In genomic region chr18:28174181-28174906, GRCh38 we compare ENCODE assay signal across 11 cellular contexts. TPM values are rescaled to one million over a fixed set of nuclear protein-coding genes. Genes with fewer than 3 reads are reported as not detected.
DNase-seq lines count a peak whose midpoint lies in the region; ATAC-seq, FAIRE-seq and TF ChIP-seq lines count a peak whose summit lies in the region.
"Had no signal": no experiment of that assay in that cellular context is flagged by ENCODE, and none has a peak within 500 bp of the region (broad histone marks: within the 10 kb centered on the region; RNA-seq: fewer than 3 reads in every experiment).

No MANE protein-coding gene starts in this region.

- H3K4me3 Mint-ChIP-seq in HFFc6, result peak overlapping the region; percentile 96
- H3K4me3 Mint-ChIP-seq in brain, result peak overlapping the region; percentile 94 to 98 (median 98)

- WGBS in HepG2 (ENCODE audit: low lambda C conversion rate), result 22% methylated on average over 8 of the region's 8 CpGs

- peak overlapping the region; percentile 83 for H3K4me2 ChIP-seq in HepG2 (ENCODE audit: low read depth, low read length)

- TF ChIP-seq CTCF in HFFc6 (IDR thresholded peaks at IDR 0.05) (no peak), brain (conservative IDR thresholded peaks at IDR 0.05) (no peak), HepG2 (CRISPR knock-in tag; IDR thresholded peaks at IDR 0.05) (no peak)

- H3K27me3 ChIP-seq in ACC112 (ENCODE audit: insufficient read depth, low read length) (no peaks in the 10 kb centered on the region), HepG2 (ENCODE audit: control insufficient read depth in 1 of 2, insufficient read depth in 2 of 2, low read length in 2 of 2) (no peaks in the 10 kb centered on the region; a peak in 1 of 5 replicates)

- intact Hi-C loops in HepG2 (cut with micrococcal nuclease; ENCODE audit: unreplicated experiment), result loop anchor here (1.0 to 2.0 kb wide), 2 partner anchors 46 to 161 kb away; no protein-coding TSS in a partner anchor

- H3K79me2 ChIP-seq in ACC112 (ENCODE audit: control insufficient read depth, insufficient read depth, low read length, unreplicated experiment), result peaks cover 66% of the 10 kb centered on the region
- H3K79me2 ChIP-seq in HepG2 (ENCODE audit: insufficient read depth, low read length), result peaks cover 65% of the 10 kb centered on the region

- in situ Hi-C loops in HepG2 (cut with HindIII; ENCODE audit: extremely low pct_ligation_motif_present, low pct_unique_long_range_greater_than_20kb), result no loop called here

- no peaks in the 10 kb centered on the region for H3K9me3 ChIP-seq in HepG2 (ENCODE audit: low read length)
- H3K9me3 ChIP-seq: colonic mucosa had no signal

- H3K27me3 Mint-ChIP-seq in HFFc6 (ENCODE audit: insufficient read depth) (peaks cover 5% of the 10 kb centered on the region; the same call in 1 of the 2 replicates), brain (peaks cover 28% of the 10 kb centered on the region)

- no peak for TF ChIP-seq POLR2A in HepG2 (IDR thresholded peaks at IDR 0.05; ENCODE audit: insufficient read depth in 1 of 2, low read depth in 2 of 2, low read length in 2 of 2)

- H2AFZ ChIP-seq in ACC112 (ENCODE audit: low read length, unreplicated experiment) (peak overlapping the region; percentile 77), HepG2 (ENCODE audit: low read length) (no peak overlapping the region)

- POLR2A ChIA-PET in HepG2 (lab: Yijun Ruan, JAX), result interaction anchor here (1.0 kb wide), 2 partner anchors 13 to 46 kb away, joined by 4 to 7 read pairs; no protein-coding TSS in a partner anchor

- CTCF ChIA-PET in HepG2 (lab: Yijun Ruan, JAX; ENCODE audit: low intra/inter-chr PET ratio, low total read pairs), result no interaction called here

- TF ChIP-seq EP300 in HepG2 (IDR thresholded peaks at IDR 0.05; ENCODE audit: low read depth in 2 of 2, low read length in 2 of 2) (0 out of 4 replicates have a peak, but pooled peaks of 1 of the 2 experiments have one; percentile 9), HepG2 (CRISPR knock-in tag; IDR thresholded peaks at IDR 0.05; ENCODE audit: borderline replicate concordance) (no peak)

- BruUV-seq in HepG2 (replicated peaks; lab: Mats Ljungman, UMichigan), result TSS peak; percentile 37

- no peak for DNase-seq in HFFc6
- DNase-seq in HepG2 (ENCODE audit: low spot score), result peak; percentile 40
- DNase-seq in 8988T, result no peak
- DNase-seq: colonic mucosa had no signal

- no peak overlapping the region for H3K27ac ChIP-seq in ACC112 (ENCODE audit: low read depth, low read length)
- H3K27ac ChIP-seq in HepG2 (ENCODE audit: extremely low read length, insufficient read depth, low read length), result peak overlapping the region; percentile 65
- H3K27ac ChIP-seq: colonic mucosa had no signal

- no peak for TF ChIP-seq RAD21 in HepG2 (CRISPR knock-in tag; IDR thresholded peaks at IDR 0.05)

- H3K4me1 Mint-ChIP-seq in HFFc6 (ENCODE audit: low read depth) (peaks cover 48% of the 10 kb centered on the region), brain (peaks cover 48% of the 10 kb centered on the region)

- H3K27ac Mint-ChIP-seq in HFFc6 (peak overlapping the region; percentile 62), brain (peak overlapping the region; percentile 98 to 100 (median 99))
- H3K27ac Mint-ChIP-seq: CD14-positive monocyte had no signal

- peak; percentile 86 for FAIRE-seq in HepG2 (lab: Jason Lieb, UNC)
- FAIRE-seq: TTC549 had no signal

- H3K4me1 ChIP-seq in ACC112 (ENCODE audit: control insufficient read depth, insufficient read depth, low read length, unreplicated experiment), result peaks cover 15% of the 10 kb centered on the region
- H3K4me1 ChIP-seq in HepG2 (ENCODE audit: insufficient read depth, low read length), result peaks cover 54% of the 10 kb centered on the region
- H3K4me1 ChIP-seq: colonic mucosa had no signal

- ATAC-seq in HepG2, result no peak
- ATAC-seq in HG03342 (IDR thresholded peaks at IDR 0.05; ENCODE audit: unreplicated experiment), result no peak
- no peak for ATAC-seq in HG02678 (IDR thresholded peaks at IDR 0.05; ENCODE audit: unreplicated experiment)
- no peak for ATAC-seq in HG02763 (IDR thresholded peaks at IDR 0.05; ENCODE audit: unreplicated experiment)

- H3K9me3 Mint-ChIP-seq in HFFc6, result no peaks in the 10 kb centered on the region
- peaks cover 0 to 4% (median 0%) of the 10 kb centered on the region in 5 experiments for H3K9me3 Mint-ChIP-seq in brain

- H3K36me3 ChIP-seq in ACC112 (ENCODE audit: insufficient read depth, low read length) (no peaks in the 10 kb centered on the region), HepG2 (replicated peaks in 1 of 2; ENCODE audit: control insufficient read depth in 1 of 2, insufficient read depth in 2 of 2, low read length in 2 of 2) (no peaks in the 10 kb centered on the region)
- H3K36me3 ChIP-seq: colonic mucosa had no signal

- H3K9ac ChIP-seq in HepG2 (ENCODE audit: insufficient read depth, low read depth, low read length), result peak overlapping the region; percentile 80

- peaks cover 24% of the 10 kb centered on the region for H3K36me3 Mint-ChIP-seq in HFFc6 (ENCODE audit: low read depth)
- H3K36me3 Mint-ChIP-seq in brain, result peaks cover 22% of the 10 kb centered on the region

- H3K4me3 ChIP-seq in ACC112 (ENCODE audit: low read depth, low read length), result peak overlapping the region; percentile 83
- H3K4me3 ChIP-seq in HepG2 (replicated peaks in 1 of 3; ENCODE audit: insufficient read depth in 1 of 3, low read depth in 2 of 3, low read length in 3 of 3), result peak overlapping the region; percentile 85 to 96 (median 88); a peak in 5 of 6 replicates
- H3K4me3 ChIP-seq: colonic mucosa had no signal

- peaks cover 8% of the 10 kb centered on the region for H4K20me1 ChIP-seq in HepG2 (ENCODE audit: insufficient read depth, low read length)

TF ChIP-seq in HepG2, 621 proteins besides CTCF, POLR2A, EP300 and RAD21 (continues in another document):
- TF ChIP-seq MED13 (CRISPR knock-in tag; IDR thresholded peaks at IDR 0.05), result no peak
- TF ChIP-seq HINFP (CRISPR knock-in tag; IDR thresholded peaks at IDR 0.05; ENCODE audit: low read depth), result no peak
- no peak for TF ChIP-seq SOX6 (IDR thresholded peaks at IDR 0.05)
- peak; percentile 29; the same call in 1 of the 2 replicates for TF ChIP-seq SOX6 (CRISPR knock-in tag; IDR thresholded peaks at IDR 0.05)
- TF ChIP-seq ATF7-NPFF (CRISPR knock-in tag; IDR thresholded peaks at IDR 0.05; ENCODE audit: low read depth), result no peak
- no peak for TF ChIP-seq TGIF2 (CRISPR knock-in tag; IDR thresholded peaks at IDR 0.05)
- TF ChIP-seq ZNF83 (CRISPR knock-in tag; IDR thresholded peaks at IDR 0.05; ENCODE audit: borderline replicate concordance), result no peak
- no peak for TF ChIP-seq NAIF1 (CRISPR knock-in tag; IDR thresholded peaks at IDR 0.05; ENCODE audit: borderline replicate concordance)
- TF ChIP-seq, protein P1, sequence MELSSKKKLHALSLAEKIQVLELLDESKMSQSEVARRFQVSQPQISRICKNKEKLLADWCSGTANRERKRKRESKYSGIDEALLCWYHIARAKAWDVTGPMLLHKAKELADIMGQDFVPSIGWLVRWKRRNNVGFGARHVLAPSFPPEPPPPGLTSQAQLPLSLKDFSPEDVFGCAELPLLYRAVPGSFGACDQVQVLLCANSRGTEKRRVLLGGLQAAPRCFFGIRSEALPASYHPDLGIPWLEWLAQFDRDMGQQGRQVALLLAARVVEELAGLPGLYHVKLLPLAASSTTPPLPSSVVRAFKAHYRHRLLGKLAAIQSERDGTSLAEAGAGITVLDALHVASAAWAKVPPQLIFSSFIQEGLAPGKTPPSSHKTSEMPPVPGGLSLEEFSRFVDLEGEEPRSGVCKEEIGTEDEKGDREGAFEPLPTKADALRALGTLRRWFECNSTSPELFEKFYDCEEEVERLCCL (CRISPR knock-in tag; IDR thresholded peaks at IDR 0.05; ENCODE audit: borderline replicate concordance), result no peak
- TF ChIP-seq ZFP90 (CRISPR knock-in tag; IDR thresholded peaks at IDR 0.05; ENCODE audit: borderline replicate concordance), result no peak
- TF ChIP-seq NCOA1 (CRISPR knock-in tag; IDR thresholded peaks at IDR 0.05), result no peak

RNA-seq across cellular contexts. Expression of gene CDH2, which starts 2.6 kb away (rescaled TPM):
- 100 to 1,000 TPM; 194 to 317 (median 206) TPM for total RNA-seq in HFFc6 (2021; fragmentation: NEBNext Ultra II Directional; extraction: Animal tissue kit (Norgen Biotek cat#: 25700))
- polyA plus RNA-seq in brain (ENCODE audit: insufficient read depth, low read depth, low replicate concordance) (85.4 TPM), HepG2 (2011; rRNA removed) (27.6 and 36.1 TPM in 2 replicates)
- total RNA-seq in HepG2 (2016; rRNA removed; fragmentation: Illumina TruSeq; extraction: Trizol), result 14.6 and 18.6 TPM in 2 replicates
- 2.2 TPM in 2 replicates for total RNA-seq in HepG2 (2016; cell fraction: cytosol; rRNA removed; fragmentation: Illumina TruSeq; extraction: Trizol; ENCODE audit: low read depth)
- 13.2 and 17.8 TPM in 2 replicates for total RNA-seq in HepG2 (2016; cell fraction: insoluble cytoplasmic fraction; rRNA removed; fragmentation: Illumina TruSeq; extraction: Trizol)
- total RNA-seq in HepG2 (2016; cell fraction: membrane; rRNA removed; fragmentation: Illumina TruSeq; extraction: Trizol), result 6.8 and 7.7 TPM in 2 replicates
- 26.3 and 30.4 TPM in 2 replicates for total RNA-seq in HepG2 (2016; cell fraction: nucleus; rRNA removed; fragmentation: Illumina TruSeq; extraction: Trizol)
- 26.1 and 29.9 TPM in 2 replicates for polyA plus RNA-seq in HepG2 (2011; cell fraction: cytosol; rRNA removed)
- 12.8 and 13.4 TPM in 2 replicates for polyA plus RNA-seq in HepG2 (2011; cell fraction: nucleus; rRNA removed)
- 71.4 and 72.2 TPM in 2 replicates for polyA plus RNA-seq in HepG2 (2012)
- polyA plus RNA-seq in HepG2 (2016; cell fraction: cytosol; fragmentation: Illumina TruSeq; extraction: Trizol; ENCODE audit: low read depth), result 1.3 TPM in 2 replicates
- 12.0 and 12.8 TPM in 2 replicates for polyA plus RNA-seq in HepG2 (2016; cell fraction: insoluble cytoplasmic fraction; fragmentation: Illumina TruSeq; extraction: Trizol; ENCODE audit: low read depth)
- polyA plus RNA-seq in HepG2 (2016; cell fraction: membrane; fragmentation: Illumina TruSeq; extraction: Trizol; ENCODE audit: low read depth), result 3.5 and 4.5 TPM in 2 replicates
- 23.8 and 24.4 TPM in 2 replicates for polyA plus RNA-seq in HepG2 (2016; cell fraction: nucleus; fragmentation: Illumina TruSeq; extraction: Trizol; ENCODE audit: insufficient read depth, low read depth)
- 0.23 and 58.1 TPM in 2 replicates for polyA minus RNA-seq in HepG2 (2011; rRNA and poly(A)+ RNA removed; ENCODE audit: low replicate concordance)
- 47.6 and 51.6 TPM in 2 replicates for polyA minus RNA-seq in HepG2 (2011; cell fraction: cytosol; rRNA and poly(A)+ RNA removed)
- 50.2 and 52.5 TPM in 2 replicates for polyA minus RNA-seq in HepG2 (2011; cell fraction: nucleus; rRNA and poly(A)+ RNA removed)

Comparison
In these comparisons a context has a peak if more than half of its experiments do, and no peak if none do; other contexts are left out.
1. RNA of gene CDH2, which starts 2.6 kb away (total RNA-seq): 194 to 317 TPM in HFFc6; 2.2 to 30.4 TPM in HepG2; every median in the first group is over 4 times any median in the second.